1 cellular context compared by ENCODE assay signal in the genomic region with DNA sequence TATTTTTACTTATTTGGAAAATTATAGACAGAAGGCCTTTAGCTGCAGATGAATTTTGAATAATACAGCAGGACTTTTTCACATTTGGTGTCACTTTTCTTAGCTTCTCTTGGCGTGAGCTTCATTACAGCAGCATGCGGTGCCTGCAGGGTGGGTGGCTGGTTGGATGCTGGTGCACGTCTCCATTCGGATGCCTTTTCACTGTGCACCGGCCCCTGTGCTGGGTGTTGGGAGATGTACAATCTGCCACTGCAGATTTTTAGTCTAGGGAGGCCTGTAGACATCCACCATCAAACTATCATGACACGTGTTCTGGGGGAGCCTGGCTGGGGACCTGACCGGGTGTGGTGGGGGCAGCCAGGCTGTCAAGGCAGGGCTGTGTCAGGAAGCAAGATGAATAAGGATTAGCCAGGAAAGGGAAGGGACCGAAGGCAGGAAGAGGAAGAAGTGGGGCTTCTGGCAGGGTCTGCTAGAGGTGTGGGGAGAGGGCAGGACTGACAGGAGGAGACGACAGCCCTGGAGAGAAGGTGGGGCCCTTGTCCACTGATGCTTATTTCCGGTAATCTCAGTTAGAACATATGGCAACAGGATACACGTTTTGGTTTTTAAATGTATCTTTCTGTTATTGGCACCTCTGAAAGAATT.
TF ChIP-seq lines count a peak whose summit lies in the region.

No MANE protein-coding gene starts in this region.

TF ChIP-seq in GM12878, 131 proteins besides CTCF, POLR2A, EP300 and RAD21 (continued from another document):
- TF ChIP-seq, protein P1, sequence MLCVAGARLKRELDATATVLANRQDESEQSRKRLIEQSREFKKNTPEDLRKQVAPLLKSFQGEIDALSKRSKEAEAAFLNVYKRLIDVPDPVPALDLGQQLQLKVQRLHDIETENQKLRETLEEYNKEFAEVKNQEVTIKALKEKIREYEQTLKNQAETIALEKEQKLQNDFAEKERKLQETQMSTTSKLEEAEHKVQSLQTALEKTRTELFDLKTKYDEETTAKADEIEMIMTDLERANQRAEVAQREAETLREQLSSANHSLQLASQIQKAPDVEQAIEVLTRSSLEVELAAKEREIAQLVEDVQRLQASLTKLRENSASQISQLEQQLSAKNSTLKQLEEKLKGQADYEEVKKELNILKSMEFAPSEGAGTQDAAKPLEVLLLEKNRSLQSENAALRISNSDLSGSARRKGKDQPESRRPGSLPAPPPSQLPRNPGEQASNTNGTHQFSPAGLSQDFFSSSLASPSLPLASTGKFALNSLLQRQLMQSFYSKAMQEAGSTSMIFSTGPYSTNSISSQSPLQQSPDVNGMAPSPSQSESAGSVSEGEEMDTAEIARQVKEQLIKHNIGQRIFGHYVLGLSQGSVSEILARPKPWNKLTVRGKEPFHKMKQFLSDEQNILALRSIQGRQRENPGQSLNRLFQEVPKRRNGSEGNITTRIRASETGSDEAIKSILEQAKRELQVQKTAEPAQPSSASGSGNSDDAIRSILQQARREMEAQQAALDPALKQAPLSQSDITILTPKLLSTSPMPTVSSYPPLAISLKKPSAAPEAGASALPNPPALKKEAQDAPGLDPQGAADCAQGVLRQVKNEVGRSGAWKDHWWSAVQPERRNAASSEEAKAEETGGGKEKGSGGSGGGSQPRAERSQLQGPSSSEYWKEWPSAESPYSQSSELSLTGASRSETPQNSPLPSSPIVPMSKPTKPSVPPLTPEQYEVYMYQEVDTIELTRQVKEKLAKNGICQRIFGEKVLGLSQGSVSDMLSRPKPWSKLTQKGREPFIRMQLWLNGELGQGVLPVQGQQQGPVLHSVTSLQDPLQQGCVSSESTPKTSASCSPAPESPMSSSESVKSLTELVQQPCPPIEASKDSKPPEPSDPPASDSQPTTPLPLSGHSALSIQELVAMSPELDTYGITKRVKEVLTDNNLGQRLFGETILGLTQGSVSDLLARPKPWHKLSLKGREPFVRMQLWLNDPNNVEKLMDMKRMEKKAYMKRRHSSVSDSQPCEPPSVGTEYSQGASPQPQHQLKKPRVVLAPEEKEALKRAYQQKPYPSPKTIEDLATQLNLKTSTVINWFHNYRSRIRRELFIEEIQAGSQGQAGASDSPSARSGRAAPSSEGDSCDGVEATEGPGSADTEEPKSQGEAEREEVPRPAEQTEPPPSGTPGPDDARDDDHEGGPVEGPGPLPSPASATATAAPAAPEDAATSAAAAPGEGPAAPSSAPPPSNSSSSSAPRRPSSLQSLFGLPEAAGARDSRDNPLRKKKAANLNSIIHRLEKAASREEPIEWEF (IDR thresholded peaks at IDR 0.05; ENCODE audit: insufficient replicate concordance, low read depth, low read length), result no peak
- no peak for TF ChIP-seq RAD51 (IDR thresholded peaks at IDR 0.05)
